In the genomic region with DNA sequence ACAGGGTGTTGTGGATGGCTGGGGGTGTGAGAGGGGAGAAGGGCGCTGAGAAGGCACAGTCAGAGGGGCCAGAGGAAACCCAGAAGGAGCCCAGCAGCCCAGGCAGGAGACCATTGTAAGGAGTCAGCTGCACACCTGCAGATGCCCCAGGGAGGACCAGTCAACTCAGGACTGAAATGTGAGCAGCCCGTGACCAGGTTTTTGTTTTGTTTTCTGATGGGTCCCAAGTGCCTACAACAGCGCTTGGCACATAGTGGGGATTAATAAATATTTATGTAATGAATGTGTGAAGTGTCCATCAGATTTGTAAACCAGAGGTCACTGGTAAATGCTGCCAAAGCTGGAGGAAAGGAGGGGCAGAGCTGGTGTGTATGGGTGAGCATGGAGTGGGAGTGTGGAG, we compare ENCODE assay signal across 10 cellular contexts. TPM values are rescaled to one million over a fixed set of nuclear protein-coding genes. Genes with fewer than 3 reads are reported as not detected.
DNase-seq lines count a peak whose midpoint lies in the region; ATAC-seq and TF ChIP-seq lines count a peak whose summit lies in the region.
"Had no signal": no experiment of that assay in that cellular context is flagged by ENCODE, and none has a peak within 500 bp of the region (broad histone marks: within the 10 kb centered on the region; RNA-seq: fewer than 3 reads in every experiment).

No MANE protein-coding gene starts in this region.

- H2AFZ ChIP-seq in GM23248 = no peak overlapping the region

- H3K27ac Mint-ChIP-seq in nephron (peak overlapping the region; percentile 19 to 35 (median 20)), nephron progenitor cell (no peak overlapping the region)
- no peak overlapping the region for H3K27ac Mint-ChIP-seq in activated CD4-positive, alpha-beta T cell treated with anti-CD3 and anti-CD28 coated beads for 36 hours

- ATAC-seq in GM19023 (IDR thresholded peaks at IDR 0.05; ENCODE audit: unreplicated experiment) = peak; percentile 83
- ATAC-seq in HG03442 (IDR thresholded peaks at IDR 0.05; ENCODE audit: unreplicated experiment) = peak; percentile 75
- ATAC-seq in activated CD4-positive, alpha-beta T cell treated with anti-CD3 and anti-CD28 coated beads for 36 hours = no peak
- ATAC-seq: activated naive CD4-positive, alpha-beta T cell treated with anti-CD3 and anti-CD28 coated beads, Interleukin-2, amount 50 U/mL, for 72 hours had no signal

- in situ Hi-C loops in GM23248 (cut with MboI) = no loop called here

- H3K4me2 ChIP-seq in GM23248 (ENCODE audit: unreplicated experiment) = peak overlapping the region; percentile 61

- H3K79me2 ChIP-seq in GM23248 (ENCODE audit: insufficient read depth) = peaks cover 100% of the 10 kb centered on the region

- no peak overlapping the region for H3K9ac ChIP-seq in GM23248

- TF ChIP-seq CTCF in nephron (IDR thresholded peaks at IDR 0.05; ENCODE audit: unreplicated experiment in 3 of 3) (no peak), nephron progenitor cell (IDR thresholded peaks at IDR 0.05) (no peak)

- H3K36me3 Mint-ChIP-seq in nephron (ENCODE audit: low read depth) = peaks cover 4% of the 10 kb centered on the region
- no peaks in the 10 kb centered on the region for H3K36me3 Mint-ChIP-seq in nephron progenitor cell (ENCODE audit: low read depth)
- H3K36me3 Mint-ChIP-seq in activated CD4-positive, alpha-beta T cell treated with anti-CD3 and anti-CD28 coated beads for 36 hours (ENCODE audit: low read depth) = no peaks in the 10 kb centered on the region
- H3K36me3 Mint-ChIP-seq: activated naive CD4-positive, alpha-beta T cell treated with anti-CD3 and anti-CD28 coated beads, Interleukin-2, amount 50 U/mL, for 72 hours had no signal

- no peak overlapping the region for H3K4me3 ChIP-seq in GM23248

- H3K9me2 ChIP-seq in GM23248 (ENCODE audit: insufficient read depth) = no peaks in the 10 kb centered on the region

- H3K4me3 Mint-ChIP-seq in nephron (peak overlapping the region in 1 of 3 experiments; percentile 24), nephron progenitor cell (no peak overlapping the region)
- H3K4me3 Mint-ChIP-seq in activated CD4-positive, alpha-beta T cell treated with anti-CD3 and anti-CD28 coated beads for 36 hours = no peak overlapping the region

- intact Hi-C loops in activated CD4-positive, alpha-beta T cell treated with anti-CD3 and anti-CD28 coated beads for 36 hours (cut with DNase I, micrococcal nuclease) = no loop called here

- no peaks in the 10 kb centered on the region for H3K9me3 ChIP-seq in GM23248 (ENCODE audit: low read depth)

- H3K9me3 Mint-ChIP-seq in nephron (no peaks in the 10 kb centered on the region), nephron progenitor cell (no peaks in the 10 kb centered on the region)
- H3K9me3 Mint-ChIP-seq in activated CD4-positive, alpha-beta T cell treated with anti-CD3 and anti-CD28 coated beads for 36 hours (ENCODE audit: low read depth) = no peaks in the 10 kb centered on the region
- H3K9me3 Mint-ChIP-seq: activated naive CD4-positive, alpha-beta T cell treated with anti-CD3 and anti-CD28 coated beads, Interleukin-2, amount 50 U/mL, for 72 hours had no signal

- POLR2A ChIA-PET in activated CD4-positive, alpha-beta T cell treated with anti-CD3 and anti-CD28 coated beads for 36 hours (lab: Charles Lee) = no interaction called here

- no peaks in the 10 kb centered on the region for H3K27me3 Mint-ChIP-seq in nephron (ENCODE audit: low read depth)
- H3K27me3 Mint-ChIP-seq in nephron progenitor cell (ENCODE audit: low read depth, poor library complexity) = peaks cover 7% of the 10 kb centered on the region
- H3K27me3 Mint-ChIP-seq in activated CD4-positive, alpha-beta T cell treated with anti-CD3 and anti-CD28 coated beads for 36 hours = no peaks in the 10 kb centered on the region

- DNase-seq in GM23248 (no peak), globus pallidus (ENCODE audit: low spot score) (no peak), nephron progenitor cell (no peak), NCI-H2107 treated with DMSO at 0.1 percent for 48 hours (lab: John Stamatoyannopoulos, UW; ENCODE audit: unreplicated experiment) (no peak)
- no peak for DNase-seq in activated CD4-positive, alpha-beta T cell treated with anti-CD3 and anti-CD28 coated beads for 36 hours
- DNase-seq: posterior cingulate gyrus had no signal

- H3K27ac ChIP-seq in GM23248 = peak overlapping the region; percentile 87

- peaks cover 82% of the 10 kb centered on the region for H3F3A ChIP-seq in GM23248 (ENCODE audit: insufficient read depth)

- peaks cover 96% of the 10 kb centered on the region for H3K4me1 ChIP-seq in GM23248 (ENCODE audit: insufficient read depth)

- H3K4me1 Mint-ChIP-seq in nephron (peaks cover 71% of the 10 kb centered on the region), nephron progenitor cell (peaks cover 77% of the 10 kb centered on the region)
- H3K4me1 Mint-ChIP-seq in activated CD4-positive, alpha-beta T cell treated with anti-CD3 and anti-CD28 coated beads for 36 hours = peaks cover 2% of the 10 kb centered on the region

- 96% methylated on average over 3 of the region's 3 CpGs for WGBS in GM23248 (ENCODE audit: low coverage in 1 of 2, low lambda C conversion rate in 2 of 2, missing lambda C conversion rate in 2 of 2), 2 experiments

- H4K20me1 ChIP-seq in GM23248 (ENCODE audit: insufficient read depth) = no peaks in the 10 kb centered on the region

- peaks cover 9% of the 10 kb centered on the region; the same call in 1 of the 2 replicates for H3K36me3 ChIP-seq in GM23248 (ENCODE audit: low read depth)

- CTCF ChIA-PET in activated CD4-positive, alpha-beta T cell treated with anti-CD3 and anti-CD28 coated beads for 36 hours (lab: Charles Lee) = interaction anchor here (0.7 to 1.0 kb wide), 2 partner anchors 11 to 175 kb away, joined by 3 read pairs; no protein-coding TSS in a partner anchor

- no peaks in the 10 kb centered on the region for H3K27me3 ChIP-seq in GM23248 (replicated peaks; ENCODE audit: insufficient read depth)

RNA-seq across cellular contexts. Expression of a gene that starts 30.2 kb away (rescaled TPM):
- total RNA-seq in GM23248 (2014; rRNA removed; shearing (Covaris generic)) = 174 and 182 TPM in 2 replicates
- 141 and 145 TPM in 2 replicates for polyA plus RNA-seq in GM23248 (2016; fragmentation: Nextera tagmentation; extraction: Ambion mirVana)
- 1 to 10 TPM; 3.5 to 3.6 TPM for total RNA-seq in activated CD4-positive, alpha-beta T cell treated with anti-CD3 and anti-CD28 coated beads for 36 hours

Comparison
In these comparisons a context has a peak if more than half of its experiments do, and no peak if none do; other contexts are left out.
1. H3K27ac Mint-ChIP-seq: peak in nephron (3 of 3); none in nephron progenitor cell (single experiment) and activated CD4-positive, alpha-beta T cell treated with anti-CD3 and anti-CD28 coated beads for 36 hours (single experiment).
2. RNA of a gene that starts 30.2 kb away (total RNA-seq): 174 to 182 TPM in GM23248; 3.5 to 3.6 TPM in activated CD4-positive, alpha-beta T cell treated with anti-CD3 and anti-CD28 coated beads for 36 hours; every median in the first group is over 10 times any median in the second.